Comparison of ENCODE assay signal across 6 cellular contexts in the genomic region with DNA sequence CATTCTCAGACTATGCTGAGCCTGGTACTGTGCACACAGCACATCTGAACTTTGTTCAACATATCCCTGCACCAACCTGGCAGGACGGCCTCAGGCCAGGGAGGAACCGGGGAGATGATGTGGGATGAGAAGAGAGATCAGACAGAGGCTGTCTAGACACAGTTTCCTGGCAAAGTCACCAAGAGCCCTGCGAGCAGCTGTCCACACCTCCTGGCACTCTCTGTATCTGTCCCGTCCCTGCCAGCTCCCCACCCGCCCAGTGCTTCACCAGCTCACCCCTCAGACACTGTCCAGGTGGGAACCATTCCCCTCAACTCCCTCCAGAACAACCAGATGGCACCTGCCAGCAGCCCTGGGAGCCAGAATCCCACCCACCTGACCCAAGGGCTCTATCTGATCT. TPM values are rescaled to one million over a fixed set of nuclear protein-coding genes. Genes with fewer than 3 reads are reported as not detected.
"Had no signal": no experiment of that assay in that cellular context is flagged by ENCODE, and none has a peak within 500 bp of the region (broad histone marks: within the 10 kb centered on the region; RNA-seq: fewer than 3 reads in every experiment).

No MANE protein-coding gene starts in this region.

RNA-seq across cellular contexts. Expression of gene NPIPA5, which starts 39.1 kb away (rescaled TPM):
- total RNA-seq: ascending aorta had no signal

RNA-seq across cellular contexts. Expression of gene MPV17L, which starts 56.5 kb away (rescaled TPM):
- total RNA-seq: activated CD4-positive, alpha-beta memory T cell treated with anti-CD3 and anti-CD28 coated beads, Interleukin-2, amount 10 ng/mL, durations not matched to agents 7 days and 5 days; activated CD4-positive, alpha-beta T cell treated with anti-CD3 and anti-CD28 coated beads, Interleukin-2, amount 10 ng/mL, durations not matched to agents 7 days and 5 days; activated naive CD4-positive, alpha-beta T cell treated with anti-CD3 and anti-CD28 coated beads, Interleukin-2, amount 50 U/mL, for 72 hours; activated naive CD8-positive, alpha-beta T cell treated with anti-CD3 and anti-CD28 coated beads, Interleukin-2, amount 10 ng/mL, durations not matched to agents 7 days and 5 days; T-helper 2 cell treated with Interferon-gamma antibody and Interleukin-4, amounts not matched to agents 100 ng/mL and 5 ng/mL, for 36 hours had no signal
